ENCODE assay signal across 31 cellular contexts in the genomic region with DNA sequence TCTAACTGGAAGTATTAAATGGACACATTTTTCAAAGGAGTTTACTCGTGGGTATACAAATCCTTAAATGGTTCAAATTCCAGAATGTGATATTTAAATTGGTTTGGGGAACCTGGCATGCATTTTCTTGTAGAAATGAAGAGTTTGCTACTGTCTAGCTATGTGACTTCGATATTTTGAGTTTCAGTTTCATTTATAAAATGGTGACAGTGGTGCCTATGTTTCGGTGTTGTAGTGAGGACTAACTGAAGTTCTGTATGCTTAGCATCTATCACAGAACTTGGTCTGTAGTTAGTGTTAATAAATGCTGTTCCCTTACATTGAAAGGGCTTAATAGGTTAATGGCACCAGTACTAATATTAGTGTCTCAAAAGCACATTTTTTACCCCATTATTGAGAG. TPM values are rescaled to one million over a fixed set of nuclear protein-coding genes. Genes with fewer than 3 reads are reported as not detected.
"Had no signal": no experiment of that assay in that cellular context is flagged by ENCODE, and none has a peak within 500 bp of the region (broad histone marks: within the 10 kb centered on the region; RNA-seq: fewer than 3 reads in every experiment).

No MANE protein-coding gene starts in this region.

- H3K36me3 ChIP-seq: breast epithelium, colonic mucosa had no signal

- H3K27ac ChIP-seq: breast epithelium, colonic mucosa, PC-9 had no signal

- H3K9me3 ChIP-seq: breast epithelium, colonic mucosa had no signal

- H3K4me1 ChIP-seq: breast epithelium, colonic mucosa had no signal

- H3K27me3 ChIP-seq: colonic mucosa had no signal

- DNase-seq: activated CD4-positive, alpha-beta T cell treated with anti-CD3 and anti-CD28 coated beads for 48 hours; activated CD4-positive, alpha-beta T cell treated with anti-CD3 and anti-CD28 coated beads, Interleukin-2, amount 50 U/mL, for 4 hours; activated CD4-positive, CD25-positive, alpha-beta regulatory T cell treated with anti-CD3 and anti-CD28 coated beads, Interleukin-2, amount 50 U/mL, for 72 hours; activated gamma-delta T cell; activated naive CD4-positive, alpha-beta T cell treated with anti-CD3 and anti-CD28 coated beads for 36 hours; activated naive CD8-positive, alpha-beta T cell treated with anti-CD3 and anti-CD28 coated beads for 36 hours; activated T-cell treated with anti-CD3 and anti-CD28 coated beads for 4 hours; activated T-cell treated with anti-CD3 and anti-CD28 coated beads, Interleukin-2, amount 50 U/mL, for 48 hours; caudate nucleus; colonic mucosa; Kasumi-1; NCI-H1092; NCI-H1417; NCI-H2029; NCI-H2107; NCI-H345; NCI-H510A; NCI-H526 treated with DMSO at 0.1 percent for 48 hours; NCI-H82; NK-92 treated with Interleukin-12 subunit alpha and Interleukin-12 subunit beta, amount 100 ng/mL, for 24 hours; PC-9; SHP77 treated with DMSO at 0.1 percent for 48 hours; T-helper 17 cell; T-helper 9 cell had no signal

- H3K4me3 ChIP-seq: breast epithelium, colonic mucosa, PC-9 had no signal

- H2AFZ ChIP-seq: PC-9 had no signal

- H3K4me2 ChIP-seq: PC-9 had no signal

- ATAC-seq: activated T-helper 17 cell treated with anti-CD3 and anti-CD28 coated beads, Interleukin-2, amount 50 U/mL, for 72 hours; T-helper 17 cell; WTC11 had no signal

RNA-seq across cellular contexts. Expression of a gene that starts 29.4 kb away (rescaled TPM):
- total RNA-seq: activated naive CD4-positive, alpha-beta T cell treated with anti-CD3 and anti-CD28 coated beads for 36 hours; activated naive CD8-positive, alpha-beta T cell treated with anti-CD3 and anti-CD28 coated beads for 36 hours; activated T-helper 17 cell treated with anti-CD3 and anti-CD28 coated beads, Interleukin-2, amount 50 U/mL, for 72 hours; breast epithelium; colonic mucosa; M059J; PC-9; SK-MEL-5; T-helper 17 cell had no signal
- polyA plus RNA-seq: adipose tissue had no signal

RNA-seq across cellular contexts. Expression of a gene that starts 29.6 kb away (rescaled TPM):
- total RNA-seq: activated naive CD4-positive, alpha-beta T cell treated with anti-CD3 and anti-CD28 coated beads for 36 hours; activated naive CD8-positive, alpha-beta T cell treated with anti-CD3 and anti-CD28 coated beads for 36 hours; activated T-helper 17 cell treated with anti-CD3 and anti-CD28 coated beads, Interleukin-2, amount 50 U/mL, for 72 hours; breast epithelium; cerebellum; colonic mucosa; M059J; PC-9; SK-MEL-5; T-helper 17 cell had no signal
- polyA plus RNA-seq: adipose tissue had no signal
